In genomic region chr1:165679282-165680036, GRCh38 we compare ENCODE assay signal across 1 cellular context.
TF ChIP-seq lines count a peak whose summit lies in the region.

No MANE protein-coding gene starts in this region.

TF ChIP-seq in K562, 482 proteins besides CTCF, POLR2A, EP300 and RAD21 (continued from another document):
- TF ChIP-seq RBM25 (IDR thresholded peaks at IDR 0.05; ENCODE audit: low read depth, low read length, severe bottlenecking), result peak; percentile 11
- TF ChIP-seq ZNF121 (CRISPR knock-in tag; conservative IDR thresholded peaks at IDR 0.05), result peak; percentile 67
- TF ChIP-seq FOXK2 (conservative IDR thresholded peaks at IDR 0.05 in 1 of 2, IDR thresholded peaks at IDR 0.05 in 1 of 2; ENCODE audit: low read depth in 2 of 2), result no peak
